In genomic region chr10:72254891-72255568, GRCh38 we compare ENCODE assay signal across 8 cellular contexts. TPM values are rescaled to one million over a fixed set of nuclear protein-coding genes. Genes with fewer than 3 reads are reported as not detected.
DNase-seq lines count a peak whose midpoint lies in the region; ATAC-seq and TF ChIP-seq lines count a peak whose summit lies in the region.

No MANE protein-coding gene starts in this region.

- no peaks in the 10 kb centered on the region for H3K9me3 ChIP-seq in MG63
- H3K9me3 ChIP-seq in endodermal cell (ENCODE audit: control insufficient read depth, low read length), result no peaks in the 10 kb centered on the region
- no peaks in the 10 kb centered on the region for H3K9me3 ChIP-seq in lower lobe of right lung

- WGBS in endodermal cell (ENCODE audit: insufficient coverage in 1 of 2, insufficient read length in 1 of 2), 2 experiments, result 7 to 15% methylated on average over 11 to 14 of the region's 14 CpGs

- H3K9ac ChIP-seq in endodermal cell (ENCODE audit: extremely low read depth, low read length, poor library complexity, severe bottlenecking), result no peak overlapping the region

- peaks cover 37% of the 10 kb centered on the region for H3K4me1 Mint-ChIP-seq in endodermal cell

- H3K27ac ChIP-seq in VCaP (peak overlapping the region; percentile 76), endodermal cell (ENCODE audit: low read depth, low read length) (peak overlapping the region; percentile 74), lower lobe of right lung (peak overlapping the region; percentile 80), substantia nigra (ENCODE audit: low read depth, low read length, poor library complexity, severe bottlenecking) (peak overlapping the region; percentile 100)

- intact Hi-C loops in lower lobe of right lung (cut with DNase I), result no loop called here

- TF ChIP-seq CTCF in VCaP (conservative IDR thresholded peaks at IDR 0.05) (no peak), endodermal cell (conservative IDR thresholded peaks at IDR 0.05) (no peak), lower lobe of right lung (IDR thresholded peaks at IDR 0.05) (no peak)

- ATAC-seq in lower lobe of right lung (peak; percentile 95), HG02870 (IDR thresholded peaks at IDR 0.05; ENCODE audit: unreplicated experiment) (no peak), GM21529 (IDR thresholded peaks at IDR 0.05; ENCODE audit: unreplicated experiment) (no peak)

- H3K4me1 ChIP-seq in endodermal cell (ENCODE audit: control insufficient read depth, insufficient read depth, low read length), result peaks cover 6% of the 10 kb centered on the region
- peaks cover 84% of the 10 kb centered on the region for H3K4me1 ChIP-seq in lower lobe of right lung

- H3K36me3 Mint-ChIP-seq in endodermal cell (ENCODE audit: low read depth), result no peaks in the 10 kb centered on the region

- H3K4me3 ChIP-seq in MG63 (no peak overlapping the region), endodermal cell (ENCODE audit: low read length) (peak overlapping the region; percentile 54), lower lobe of right lung (peak overlapping the region; percentile 1)

- no peaks in the 10 kb centered on the region for H3K27me3 Mint-ChIP-seq in endodermal cell (ENCODE audit: insufficient read depth)

- H3K36me3 ChIP-seq in MG63, result no peaks in the 10 kb centered on the region
- H3K36me3 ChIP-seq in endodermal cell (ENCODE audit: control insufficient read depth, insufficient read depth, low read length), result no peaks in the 10 kb centered on the region
- no peaks in the 10 kb centered on the region for H3K36me3 ChIP-seq in lower lobe of right lung

- H3K9me3 Mint-ChIP-seq in endodermal cell, result no peaks in the 10 kb centered on the region

- DNase-seq in GM03348 (ENCODE audit: low spot score) (peak; percentile 88), MG63 (peak; percentile 94), endodermal cell (peak; percentile 94), lower lobe of right lung (peak; percentile 89), substantia nigra (lab: John Stamatoyannopoulos, UW) (peak; percentile 61 to 98 (median 92))

- peak overlapping the region; percentile 95 for H3K27ac Mint-ChIP-seq in endodermal cell

- H3K27me3 ChIP-seq in MG63 (no peaks in the 10 kb centered on the region), endodermal cell (ENCODE audit: control insufficient read depth, insufficient read depth, low read length, poor library complexity, severe bottlenecking) (no peaks in the 10 kb centered on the region), lower lobe of right lung (ENCODE audit: low read depth) (no peaks in the 10 kb centered on the region)

- peak overlapping the region; percentile 44 for H3K4me3 Mint-ChIP-seq in endodermal cell

RNA-seq across cellular contexts. Expression of gene DDIT4, which starts 18.7 kb away (rescaled TPM):
- total RNA-seq in MG63 (2014; rRNA removed; shearing (Covaris generic); ENCODE audit: low replicate concordance), result 260 and 266 TPM in 2 replicates
- total RNA-seq in endodermal cell, result 10 to 100 TPM; 20.5 to 30.2 TPM
- polyA plus RNA-seq in endodermal cell (2013, experiment 1 of 2), result 178 TPM
- 119 TPM for polyA plus RNA-seq in endodermal cell (2013, experiment 2 of 2)
- 161 TPM for total RNA-seq in lower lobe of right lung

RNA-seq across cellular contexts. Expression of gene ASCC1, which starts 39.0 kb away (rescaled TPM):
- 12.6 and 28.1 TPM in 2 replicates for total RNA-seq in MG63 (2014; rRNA removed; shearing (Covaris generic); ENCODE audit: low replicate concordance)
- 10 to 100 TPM; 29.2 to 34.0 TPM for total RNA-seq in endodermal cell
- polyA plus RNA-seq in endodermal cell (2013, experiment 1 of 2), result 38.9 TPM
- polyA plus RNA-seq in endodermal cell (2013, experiment 2 of 2), result 35.4 TPM
- total RNA-seq in lower lobe of right lung, result 23.9 TPM

RNA-seq across cellular contexts. Expression of gene ANAPC16, which starts 39.2 kb away (rescaled TPM):
- total RNA-seq in MG63 (2014; rRNA removed; shearing (Covaris generic); ENCODE audit: low replicate concordance), result 61.1 and 141 TPM in 2 replicates
- total RNA-seq in endodermal cell, result 10 to 100 TPM; 57.4 to 68.4 TPM
- 65.8 TPM for polyA plus RNA-seq in endodermal cell (2013, experiment 1 of 2)
- 69.7 TPM for polyA plus RNA-seq in endodermal cell (2013, experiment 2 of 2)
- 113 TPM for total RNA-seq in lower lobe of right lung

Comparison
In these comparisons a context has a peak if more than half of its experiments do, and no peak if none do; other contexts are left out.
1. ATAC-seq: peak in lower lobe of right lung (2 of 2); none in HG02870 (single experiment) and GM21529 (single experiment).
2. Peak in every context shown above with its lines, with median percentiles within 50 percentile points of each other: DNase-seq and H3K27ac ChIP-seq.